Comparison of ENCODE assay signal across 21 cellular contexts in the genomic region with DNA sequence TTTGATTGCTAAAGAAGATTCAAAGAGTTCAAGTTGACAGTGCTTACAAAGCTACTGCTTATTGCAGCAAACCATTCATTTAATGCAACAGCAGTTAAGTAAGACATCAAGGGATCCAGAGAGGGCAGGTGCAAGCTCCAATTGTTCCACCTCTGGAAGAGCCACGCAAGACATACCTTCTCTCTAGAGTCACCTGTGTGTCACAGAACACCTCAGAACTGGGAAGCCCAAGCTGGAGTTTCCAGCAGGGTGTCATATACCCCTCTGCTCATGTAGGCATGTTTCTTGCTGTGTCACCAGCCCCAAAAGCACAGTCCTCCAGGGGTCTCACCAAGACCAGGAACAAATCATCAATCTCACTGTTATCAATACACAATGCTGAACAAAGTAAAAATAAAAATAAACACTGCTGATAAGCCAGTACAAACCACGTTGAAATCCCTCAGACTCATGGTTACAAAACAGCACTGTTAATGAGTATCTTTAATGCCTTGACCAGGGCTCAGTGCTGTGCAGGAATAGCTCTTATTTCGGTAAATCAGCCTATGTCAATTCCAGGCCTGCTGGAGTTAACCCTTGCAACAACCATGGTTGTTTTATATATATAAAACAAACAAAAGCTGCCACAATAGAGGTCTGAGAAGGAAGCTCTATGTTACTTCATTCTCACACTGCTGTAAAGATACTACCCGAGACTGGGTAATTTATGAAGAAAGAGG. TPM values are rescaled to one million over a fixed set of nuclear protein-coding genes. Genes with fewer than 3 reads are reported as not detected.
A peak's percentile ranks its signal among the peaks of the same experiment; 100 is the strongest.
DNase-seq lines count a peak whose midpoint lies in the region; ATAC-seq, FAIRE-seq and TF ChIP-seq lines count a peak whose summit lies in the region.
"Had no signal": no experiment of that assay in that cellular context is flagged by ENCODE, and none has a peak within 500 bp of the region (broad histone marks: within the 10 kb centered on the region; RNA-seq: fewer than 3 reads in every experiment).

No MANE protein-coding gene starts in this region.

- H3K4me3 ChIP-seq in epithelial cell of esophagus (ENCODE audit: low read length) (no peak overlapping the region), HepG2 (replicated peaks in 1 of 3; ENCODE audit: insufficient read depth in 1 of 3, low read depth in 2 of 3, low read length in 3 of 3) (no peak overlapping the region), gastroesophageal sphincter (no peak overlapping the region)
- H3K4me3 ChIP-seq: SK-N-MC had no signal

- no peaks in the 10 kb centered on the region for H3K9me3 ChIP-seq in HepG2 (ENCODE audit: low read length)
- no peaks in the 10 kb centered on the region for H3K9me3 ChIP-seq in gastroesophageal sphincter
- H3K9me3 ChIP-seq: BE2C had no signal

- no peak for TF ChIP-seq CTCF in epithelial cell of esophagus (IDR thresholded peaks at IDR 0.05; ENCODE audit: insufficient read depth, low read depth, low read length, missing control alignments)
- no peak for TF ChIP-seq CTCF in HepG2 (CRISPR knock-in tag; IDR thresholded peaks at IDR 0.05)
- TF ChIP-seq CTCF in gastroesophageal sphincter (IDR thresholded peaks at IDR 0.05), result no peak

- no peak for TF ChIP-seq RAD21 in HepG2 (CRISPR knock-in tag; IDR thresholded peaks at IDR 0.05)

- in situ Hi-C loops in HepG2 (cut with HindIII; ENCODE audit: extremely low pct_ligation_motif_present, low pct_unique_long_range_greater_than_20kb), result loop anchor here (5.0 to 10.0 kb wide), 2 partner anchors 178 to 360 kb away; partner anchors contain the start of gene NEK9

- ATAC-seq in HepG2, result no peak; the same call in 2 of the 3 replicates
- ATAC-seq in gastroesophageal sphincter, result no peak
- ATAC-seq: HCT116 had no signal

- no peaks in the 10 kb centered on the region for H3K79me2 ChIP-seq in HepG2 (ENCODE audit: insufficient read depth, low read length)

- POLR2A ChIA-PET in HepG2 (lab: Yijun Ruan, JAX), result no interaction called here

- H3K4me2 ChIP-seq in HepG2 (ENCODE audit: low read depth, low read length), result no peak overlapping the region

- 1% methylated on average over 4 of the region's 4 CpGs for WGBS in HepG2 (ENCODE audit: low lambda C conversion rate)
- 74 to 92% methylated on average over 2 to 3 of the region's 4 CpGs for WGBS in gastroesophageal sphincter (ENCODE audit: low coverage in 1 of 2), 2 donors

- H4K20me1 ChIP-seq in HepG2 (ENCODE audit: insufficient read depth, low read length), result no peaks in the 10 kb centered on the region

- TF ChIP-seq POLR2A in HepG2 (IDR thresholded peaks at IDR 0.05; ENCODE audit: insufficient read depth in 1 of 2, low read depth in 2 of 2, low read length in 2 of 2) (no peak), gastroesophageal sphincter (IDR thresholded peaks at IDR 0.05) (no peak)

- TF ChIP-seq EP300 in HepG2 (IDR thresholded peaks at IDR 0.05; ENCODE audit: low read depth in 2 of 2, low read length in 2 of 2) (no peak), HepG2 (CRISPR knock-in tag; IDR thresholded peaks at IDR 0.05; ENCODE audit: borderline replicate concordance) (no peak), gastroesophageal sphincter (IDR thresholded peaks at IDR 0.05) (no peak)

- no peak overlapping the region for H3K9ac ChIP-seq in HepG2 (ENCODE audit: insufficient read depth, low read depth, low read length)

- H2AFZ ChIP-seq in HepG2 (ENCODE audit: low read length), result no peak overlapping the region

- CTCF ChIA-PET in HepG2 (lab: Yijun Ruan, JAX; ENCODE audit: low intra/inter-chr PET ratio, low total read pairs), result no interaction called here

- DNase-seq in activated CD8-positive, alpha-beta memory T cell treated with anti-CD3 and anti-CD28 coated beads, Interleukin-2, amount 50 U/mL, for 48 hours, result peak; percentile 33
- no peak for DNase-seq in activated CD8-positive, alpha-beta memory T cell treated with anti-CD3 and anti-CD28 coated beads for 24 hours
- DNase-seq in epithelial cell of esophagus (ENCODE audit: low read depth) (peak; percentile 18), HepG2 (ENCODE audit: low spot score) (no peak), renal cortical epithelial cell (ENCODE audit: low read depth) (peak; percentile 42), NCI-H446 treated with DMSO at 0.1 percent for 48 hours (lab: John Stamatoyannopoulos, UW) (no peak)
- DNase-seq: BE2C, NCI-H1105 treated with DMSO at 0.1 percent for 48 hours, NCI-H2081 treated with DMSO at 0.1 percent for 48 hours, NCI-H69, SHP77 treated with DMSO at 0.1 percent for 48 hours had no signal

- intact Hi-C loops in HepG2 (cut with micrococcal nuclease; ENCODE audit: unreplicated experiment), result no loop called here

- H3K36me3 ChIP-seq in HepG2 (replicated peaks in 1 of 2; ENCODE audit: control insufficient read depth in 1 of 2, insufficient read depth in 2 of 2, low read length in 2 of 2) (no peaks in the 10 kb centered on the region), gastroesophageal sphincter (no peaks in the 10 kb centered on the region)
- H3K36me3 ChIP-seq: BE2C had no signal

- H3K4me1 ChIP-seq in HepG2 (ENCODE audit: insufficient read depth, low read length) (peaks cover 20% of the 10 kb centered on the region), gastroesophageal sphincter (peaks cover 0 to 11% (median 0%) of the 10 kb centered on the region in 3 donors)
- H3K4me1 ChIP-seq: BE2C had no signal

- H3K27ac ChIP-seq in HepG2 (ENCODE audit: extremely low read length, insufficient read depth, low read length), result no peak overlapping the region
- H3K27ac ChIP-seq in gastroesophageal sphincter, result no peak overlapping the region
- H3K27ac ChIP-seq: RWPE1, SK-N-MC had no signal

- H3K27me3 ChIP-seq in HepG2 (ENCODE audit: control insufficient read depth in 1 of 2, insufficient read depth in 2 of 2, low read length in 2 of 2), result peaks cover 0 to 2% of the 10 kb centered on the region in 2 experiments; a peak in 1 of 5 replicates
- H3K27me3 ChIP-seq in gastroesophageal sphincter, result no peaks in the 10 kb centered on the region
- H3K27me3 ChIP-seq: BE2C had no signal

- FAIRE-seq in HepG2 (lab: Jason Lieb, UNC), result no peak
- FAIRE-seq: G401.6, GM12892, GM18507, H1 had no signal

- BruUV-seq in HepG2 (replicated peaks; lab: Mats Ljungman, UMichigan), result no TSS peak

RNA-seq across cellular contexts. Expression of gene BATF, which starts 37.4 kb away (rescaled TPM):
- total RNA-seq in HepG2 (2016; rRNA removed; fragmentation: Illumina TruSeq; extraction: Trizol) (0.22 and 0.44 TPM in 2 replicates), renal cortical epithelial cell (not detected in 2 replicates), gastroesophageal sphincter (10 to 100 TPM in 1 of 4 donors, 1 to 10 TPM in 3; 2.6 to 16.8 (median 3.2) TPM)
- total RNA-seq in HepG2 (2016; cell fraction: cytosol; rRNA removed; fragmentation: Illumina TruSeq; extraction: Trizol; ENCODE audit: low read depth), result 0.26 and 0.30 TPM in 2 replicates
- total RNA-seq in HepG2 (2016; cell fraction: insoluble cytoplasmic fraction; rRNA removed; fragmentation: Illumina TruSeq; extraction: Trizol), result 0.19 TPM in 1 of 2 replicates, not detected in the other
- total RNA-seq in HepG2 (2016; cell fraction: membrane; rRNA removed; fragmentation: Illumina TruSeq; extraction: Trizol), result 0.53 and 0.96 TPM in 2 replicates
- not detected in 2 replicates for total RNA-seq in HepG2 (2016; cell fraction: nucleus; rRNA removed; fragmentation: Illumina TruSeq; extraction: Trizol)
- polyA plus RNA-seq in HepG2 (2011; rRNA removed), result 0.37 and 0.88 TPM in 2 replicates
- polyA plus RNA-seq in HepG2 (2011; cell fraction: cytosol; rRNA removed), result 0.31 and 0.60 TPM in 2 replicates
- polyA plus RNA-seq in HepG2 (2011; cell fraction: nucleus; rRNA removed), result 0.48 TPM in 2 replicates
- 0.20 TPM in 1 of 2 replicates, not detected in the other for polyA plus RNA-seq in HepG2 (2012)
- 0.44 and 0.83 TPM in 2 replicates for polyA plus RNA-seq in HepG2 (2016; cell fraction: cytosol; fragmentation: Illumina TruSeq; extraction: Trizol; ENCODE audit: low read depth)
- 0.41 TPM in 1 of 2 replicates, not detected in the other for polyA plus RNA-seq in HepG2 (2016; cell fraction: insoluble cytoplasmic fraction; fragmentation: Illumina TruSeq; extraction: Trizol; ENCODE audit: low read depth)
- 0.79 and 0.93 TPM in 2 replicates for polyA plus RNA-seq in HepG2 (2016; cell fraction: membrane; fragmentation: Illumina TruSeq; extraction: Trizol; ENCODE audit: low read depth)
- not detected in 2 replicates for polyA plus RNA-seq in HepG2 (2016; cell fraction: nucleus; fragmentation: Illumina TruSeq; extraction: Trizol; ENCODE audit: insufficient read depth, low read depth)
- polyA minus RNA-seq in HepG2 (2011; rRNA and poly(A)+ RNA removed; ENCODE audit: low replicate concordance), result 0.70 TPM in 1 of 2 replicates, not detected in the other
- 0.69 TPM in 1 of 2 replicates, not detected in the other for polyA minus RNA-seq in HepG2 (2011; cell fraction: cytosol; rRNA and poly(A)+ RNA removed)
- polyA minus RNA-seq in HepG2 (2011; cell fraction: nucleus; rRNA and poly(A)+ RNA removed), result 0.62 TPM in 1 of 2 replicates, not detected in the other
- total RNA-seq: A673, H1, NCI-H460 had no signal
- polyA plus RNA-seq: H1 had no signal

RNA-seq across cellular contexts. Expression of gene JDP2, which starts 57.0 kb away (rescaled TPM):
- 7.7 and 8.9 TPM in 2 replicates for total RNA-seq in HepG2 (2016; rRNA removed; fragmentation: Illumina TruSeq; extraction: Trizol)
- 10.3 and 11.0 TPM in 2 replicates for total RNA-seq in HepG2 (2016; cell fraction: cytosol; rRNA removed; fragmentation: Illumina TruSeq; extraction: Trizol; ENCODE audit: low read depth)
- total RNA-seq in HepG2 (2016; cell fraction: insoluble cytoplasmic fraction; rRNA removed; fragmentation: Illumina TruSeq; extraction: Trizol), result 6.0 and 9.8 TPM in 2 replicates
- total RNA-seq in HepG2 (2016; cell fraction: membrane; rRNA removed; fragmentation: Illumina TruSeq; extraction: Trizol), result 19.5 and 19.7 TPM in 2 replicates
- 3.2 and 3.9 TPM in 2 replicates for total RNA-seq in HepG2 (2016; cell fraction: nucleus; rRNA removed; fragmentation: Illumina TruSeq; extraction: Trizol)
- 8.0 and 9.0 TPM in 2 replicates for polyA plus RNA-seq in HepG2 (2011; rRNA removed)
- polyA plus RNA-seq in HepG2 (2011; cell fraction: cytosol; rRNA removed), result 8.4 and 10.0 TPM in 2 replicates
- 10.7 and 11.2 TPM in 2 replicates for polyA plus RNA-seq in HepG2 (2011; cell fraction: nucleus; rRNA removed)
- 6.3 and 12.0 TPM in 2 replicates for polyA plus RNA-seq in HepG2 (2012)
- polyA plus RNA-seq in HepG2 (2016; cell fraction: cytosol; fragmentation: Illumina TruSeq; extraction: Trizol; ENCODE audit: low read depth), result 11.6 and 14.1 TPM in 2 replicates
- polyA plus RNA-seq in HepG2 (2016; cell fraction: insoluble cytoplasmic fraction; fragmentation: Illumina TruSeq; extraction: Trizol; ENCODE audit: low read depth), result 8.9 and 10.0 TPM in 2 replicates
- 19.2 and 20.7 TPM in 2 replicates for polyA plus RNA-seq in HepG2 (2016; cell fraction: membrane; fragmentation: Illumina TruSeq; extraction: Trizol; ENCODE audit: low read depth)
- 8.8 and 10.0 TPM in 2 replicates for polyA plus RNA-seq in HepG2 (2016; cell fraction: nucleus; fragmentation: Illumina TruSeq; extraction: Trizol; ENCODE audit: insufficient read depth, low read depth)
- 4.9 and 11.8 TPM in 2 replicates for polyA minus RNA-seq in HepG2 (2011; rRNA and poly(A)+ RNA removed; ENCODE audit: low replicate concordance)
- 5.5 and 5.9 TPM in 2 replicates for polyA minus RNA-seq in HepG2 (2011; cell fraction: cytosol; rRNA and poly(A)+ RNA removed)
- 10.7 and 11.3 TPM in 2 replicates for polyA minus RNA-seq in HepG2 (2011; cell fraction: nucleus; rRNA and poly(A)+ RNA removed)
- total RNA-seq in renal cortical epithelial cell, result 27.0 and 36.5 TPM in 2 replicates
- 10 to 100 TPM; 55.6 to 90.0 (median 70.8) TPM for total RNA-seq in gastroesophageal sphincter

Comparison
In these comparisons a context has a peak if more than half of its experiments do, and no peak if none do; other contexts are left out.
1. DNase-seq: peak in activated CD8-positive, alpha-beta memory T cell treated with anti-CD3 and anti-CD28 coated beads, Interleukin-2, amount 50 U/mL, for 48 hours (single experiment), epithelial cell of esophagus (single experiment) and renal cortical epithelial cell (single experiment); none in activated CD8-positive, alpha-beta memory T cell treated with anti-CD3 and anti-CD28 coated beads for 24 hours (single experiment), HepG2 (single experiment) and NCI-H446 treated with DMSO at 0.1 percent for 48 hours (single experiment).